Comparison of ENCODE assay signal across 26 cellular contexts in the genomic region with DNA sequence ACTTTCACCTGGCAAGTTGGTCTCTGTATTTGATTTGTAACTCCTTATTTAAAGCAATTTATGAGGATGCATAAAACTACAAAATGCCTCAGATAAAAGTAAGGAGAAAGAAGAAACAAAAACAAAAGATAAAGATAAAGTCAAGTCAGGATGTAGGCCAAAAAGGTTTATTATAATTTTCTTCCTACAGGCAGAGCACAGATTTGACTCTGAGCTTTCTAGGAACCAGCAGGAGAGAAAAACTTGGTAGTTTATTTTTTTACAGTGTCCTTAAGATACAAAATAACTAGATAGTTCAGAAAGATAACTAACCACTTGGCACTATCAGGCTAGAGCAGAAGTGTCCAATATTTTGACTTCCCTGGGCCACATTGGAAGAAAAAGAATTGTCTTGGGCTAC. TPM values are rescaled to one million over a fixed set of nuclear protein-coding genes. Genes with fewer than 3 reads are reported as not detected.
DNase-seq lines count a peak whose midpoint lies in the region; ATAC-seq and TF ChIP-seq lines count a peak whose summit lies in the region.
"Had no signal": no experiment of that assay in that cellular context is flagged by ENCODE, and none has a peak within 500 bp of the region (broad histone marks: within the 10 kb centered on the region; RNA-seq: fewer than 3 reads in every experiment).

No MANE protein-coding gene starts in this region.

- ATAC-seq in effector memory CD8-positive, alpha-beta T cell (replicated peaks): no peak
- ATAC-seq: foreskin keratinocyte, left cardiac atrium, Right ventricle myocardium inferior had no signal

- H3K4me3 ChIP-seq in HUES64 (ENCODE audit: low read length): no peak overlapping the region
- no peak overlapping the region for H3K4me3 ChIP-seq in neural progenitor cell
- H3K4me3 ChIP-seq: PC-9 had no signal

- TF ChIP-seq CTCF in neural progenitor cell (IDR thresholded peaks at IDR 0.05): no peak

- H3K36me3 ChIP-seq in HUES64 (ENCODE audit: insufficient read depth, low read length) (peaks cover 9% of the 10 kb centered on the region; the same call in 1 of the 2 replicates), neural progenitor cell (no peaks in the 10 kb centered on the region)

- CTCF ChIA-PET in activated CD4-positive, alpha-beta memory T cell treated with anti-CD3 and anti-CD28 coated beads for 36 hours (lab: Charles Lee): no interaction called here
- CTCF ChIA-PET in activated CD4-positive, alpha-beta memory T cell treated with anti-CD3 and anti-CD28 coated beads, Interleukin-2, amount 10 ng/mL, durations not matched to agents 7 days and 5 days (lab: Charles Lee): interaction anchor here (1.3 kb wide), 1 partner anchor 228 kb away, joined by 3 read pairs; no protein-coding TSS in a partner anchor

- peak overlapping the region; percentile 30 for H3K27ac Mint-ChIP-seq in activated CD4-positive, alpha-beta memory T cell treated with anti-CD3 and anti-CD28 coated beads for 36 hours
- H3K27ac Mint-ChIP-seq in activated CD4-positive, alpha-beta memory T cell treated with anti-CD3 and anti-CD28 coated beads, Interleukin-2, amount 10 ng/mL, durations not matched to agents 7 days and 5 days: no peak overlapping the region
- peak overlapping the region; percentile 66 to 70 for H3K27ac Mint-ChIP-seq in effector memory CD8-positive, alpha-beta T cell
- no peak overlapping the region for H3K27ac Mint-ChIP-seq in neural progenitor cell
- H3K27ac Mint-ChIP-seq: activated CD4-positive, alpha-beta T cell treated with anti-CD3 and anti-CD28 coated beads, Interleukin-2, amount 10 ng/mL, durations not matched to agents 7 days and 5 days had no signal

- no peak overlapping the region for H3K9ac ChIP-seq in HUES64 (ENCODE audit: low read depth, low read length)
- H3K9ac ChIP-seq in neural progenitor cell: peak overlapping the region; percentile 33

- no peak overlapping the region for H3K4me3 Mint-ChIP-seq in activated CD4-positive, alpha-beta memory T cell treated with anti-CD3 and anti-CD28 coated beads for 36 hours
- H3K4me3 Mint-ChIP-seq in activated CD4-positive, alpha-beta memory T cell treated with anti-CD3 and anti-CD28 coated beads, Interleukin-2, amount 10 ng/mL, durations not matched to agents 7 days and 5 days: no peak overlapping the region
- peak overlapping the region in 1 of 2 donors; percentile 14 for H3K4me3 Mint-ChIP-seq in effector memory CD8-positive, alpha-beta T cell
- no peak overlapping the region for H3K4me3 Mint-ChIP-seq in neural progenitor cell
- H3K4me3 Mint-ChIP-seq: activated CD4-positive, alpha-beta T cell treated with anti-CD3 and anti-CD28 coated beads, Interleukin-2, amount 10 ng/mL, durations not matched to agents 7 days and 5 days had no signal

- H3K4me1 ChIP-seq in HUES64 (ENCODE audit: insufficient read depth, low read length) (peaks cover 10% of the 10 kb centered on the region; the same call in 1 of the 2 replicates), neural progenitor cell (no peaks in the 10 kb centered on the region)
- H3K4me1 ChIP-seq: foreskin keratinocyte had no signal

- no peaks in the 10 kb centered on the region for H3K9me3 ChIP-seq in HUES64 (ENCODE audit: insufficient read depth, low read depth, low read length)
- H3K9me3 ChIP-seq in neural progenitor cell (ENCODE audit: low read depth): no peaks in the 10 kb centered on the region

- peaks cover 8% of the 10 kb centered on the region for H3F3A ChIP-seq in neural progenitor cell (ENCODE audit: low read depth)

- H4K20me1 ChIP-seq in neural progenitor cell (ENCODE audit: low read depth): peaks cover 100% of the 10 kb centered on the region

- H3K27me3 Mint-ChIP-seq in activated CD4-positive, alpha-beta memory T cell treated with anti-CD3 and anti-CD28 coated beads for 36 hours: no peaks in the 10 kb centered on the region
- no peaks in the 10 kb centered on the region for H3K27me3 Mint-ChIP-seq in activated CD4-positive, alpha-beta memory T cell treated with anti-CD3 and anti-CD28 coated beads, Interleukin-2, amount 10 ng/mL, durations not matched to agents 7 days and 5 days
- no peaks in the 10 kb centered on the region for H3K27me3 Mint-ChIP-seq in effector memory CD8-positive, alpha-beta T cell
- H3K27me3 Mint-ChIP-seq in neural progenitor cell (ENCODE audit: insufficient read depth, low read depth): no peaks in the 10 kb centered on the region
- H3K27me3 Mint-ChIP-seq: activated CD4-positive, alpha-beta T cell treated with anti-CD3 and anti-CD28 coated beads, Interleukin-2, amount 10 ng/mL, durations not matched to agents 7 days and 5 days had no signal

- H3K36me3 Mint-ChIP-seq in activated CD4-positive, alpha-beta memory T cell treated with anti-CD3 and anti-CD28 coated beads for 36 hours: no peaks in the 10 kb centered on the region
- peaks cover 7% of the 10 kb centered on the region for H3K36me3 Mint-ChIP-seq in activated CD4-positive, alpha-beta memory T cell treated with anti-CD3 and anti-CD28 coated beads, Interleukin-2, amount 10 ng/mL, durations not matched to agents 7 days and 5 days (ENCODE audit: low read depth)
- H3K36me3 Mint-ChIP-seq in effector memory CD8-positive, alpha-beta T cell (ENCODE audit: insufficient read depth): peaks cover 19% of the 10 kb centered on the region
- H3K36me3 Mint-ChIP-seq in neural progenitor cell: peaks cover 15% of the 10 kb centered on the region

- H3K27me3 ChIP-seq in HUES64 (ENCODE audit: insufficient read depth, low read length): no peaks in the 10 kb centered on the region
- no peaks in the 10 kb centered on the region for H3K27me3 ChIP-seq in neural progenitor cell
- H3K27me3 ChIP-seq: foreskin keratinocyte had no signal

- no peaks in the 10 kb centered on the region for H3K9me3 Mint-ChIP-seq in activated CD4-positive, alpha-beta memory T cell treated with anti-CD3 and anti-CD28 coated beads for 36 hours
- H3K9me3 Mint-ChIP-seq in activated CD4-positive, alpha-beta memory T cell treated with anti-CD3 and anti-CD28 coated beads, Interleukin-2, amount 10 ng/mL, durations not matched to agents 7 days and 5 days: no peaks in the 10 kb centered on the region
- no peaks in the 10 kb centered on the region for H3K9me3 Mint-ChIP-seq in effector memory CD8-positive, alpha-beta T cell
- no peaks in the 10 kb centered on the region for H3K9me3 Mint-ChIP-seq in neural progenitor cell
- H3K9me3 Mint-ChIP-seq: activated CD4-positive, alpha-beta T cell treated with anti-CD3 and anti-CD28 coated beads, Interleukin-2, amount 10 ng/mL, durations not matched to agents 7 days and 5 days had no signal

- DNase-seq in activated CD4-positive, alpha-beta memory T cell treated with anti-CD3 and anti-CD28 coated beads for 36 hours: no peak
- no peak for DNase-seq in activated CD4-positive, alpha-beta memory T cell treated with anti-CD3 and anti-CD28 coated beads, Interleukin-2, amount 10 ng/mL, durations not matched to agents 7 days and 5 days
- no peak for DNase-seq in effector memory CD8-positive, alpha-beta T cell
- DNase-seq in neural progenitor cell (ENCODE audit: low spot score): no peak
- no peak for DNase-seq in T1000 (lab: John Stamatoyannopoulos, UW)
- no peak for DNase-seq in HuH-7 (ENCODE audit: low spot score)
- DNase-seq in NCI-H446 treated with DMSO at 0.1 percent for 48 hours (lab: John Stamatoyannopoulos, UW): no peak
- DNase-seq: 8988T; activated CD4-positive, alpha-beta T cell treated with anti-CD3 and anti-CD28 coated beads, Interleukin-2, amount 10 ng/mL, durations not matched to agents 7 days and 5 days; activated CD8-positive, alpha-beta memory T cell treated with anti-CD3 and anti-CD28 coated beads, Interleukin-2, amount 50 U/mL, for 4 hours; activated gamma-delta T cell treated with Interleukin-2 at 50 U/mL for 16 hours; amniotic stem cell; effector CD8-positive, alpha-beta T cell; foreskin keratinocyte; left cardiac atrium; NCI-H1092 treated with DMSO at 0.1 percent for 48 hours; NCI-H187; NCI-H2171; NCI-H526; NK-92 treated with Interleukin-12 subunit alpha and Interleukin-12 subunit beta, amount 100 ng/mL, for 24 hours; nucleus accumbens; PC-9; stimulated activated naive CD4-positive, alpha-beta T cell; WERI-Rb-1 had no signal

- H3K79me2 ChIP-seq in neural progenitor cell (ENCODE audit: low read depth): peaks cover 100% of the 10 kb centered on the region

- no peak overlapping the region for H3K4me2 ChIP-seq in neural progenitor cell
- H3K4me2 ChIP-seq: PC-9 had no signal

- intact Hi-C loops in activated CD4-positive, alpha-beta memory T cell treated with anti-CD3 and anti-CD28 coated beads for 36 hours (cut with micrococcal nuclease): no loop called here

- H3K4me1 Mint-ChIP-seq in activated CD4-positive, alpha-beta memory T cell treated with anti-CD3 and anti-CD28 coated beads for 36 hours (ENCODE audit: low read depth): peaks cover 41% of the 10 kb centered on the region
- H3K4me1 Mint-ChIP-seq in activated CD4-positive, alpha-beta memory T cell treated with anti-CD3 and anti-CD28 coated beads, Interleukin-2, amount 10 ng/mL, durations not matched to agents 7 days and 5 days: peaks cover 33% of the 10 kb centered on the region
- peaks cover 34 to 61% of the 10 kb centered on the region in 2 donors for H3K4me1 Mint-ChIP-seq in effector memory CD8-positive, alpha-beta T cell (ENCODE audit: low read depth in 2 of 2)
- peaks cover 20% of the 10 kb centered on the region for H3K4me1 Mint-ChIP-seq in neural progenitor cell

- POLR2A ChIA-PET in activated CD4-positive, alpha-beta memory T cell treated with anti-CD3 and anti-CD28 coated beads for 36 hours (lab: Charles Lee): no interaction called here
- POLR2A ChIA-PET in activated CD4-positive, alpha-beta memory T cell treated with anti-CD3 and anti-CD28 coated beads, Interleukin-2, amount 10 ng/mL, durations not matched to agents 7 days and 5 days (lab: Charles Lee): no interaction called here

- no peak overlapping the region for H2AFZ ChIP-seq in neural progenitor cell (replicated peaks)
- H2AFZ ChIP-seq: PC-9 had no signal

- H3K27ac ChIP-seq in HUES64 (ENCODE audit: low read depth, low read length) (peak overlapping the region; percentile 23; the same call in 1 of the 2 replicates), neural progenitor cell (peak overlapping the region; percentile 56)
- H3K27ac ChIP-seq: foreskin keratinocyte, PC-9, WERI-Rb-1 had no signal

RNA-seq across cellular contexts. Expression of gene PAFAH1B1, which starts 16.7 kb away (rescaled TPM):
- 100 to 1,000 TPM; 170 to 173 TPM for total RNA-seq in activated CD4-positive, alpha-beta memory T cell treated with anti-CD3 and anti-CD28 coated beads for 36 hours
- total RNA-seq in activated CD4-positive, alpha-beta memory T cell treated with anti-CD3 and anti-CD28 coated beads, Interleukin-2, amount 10 ng/mL, durations not matched to agents 7 days and 5 days: 100 to 1,000 TPM; 183 to 186 TPM
- polyA plus RNA-seq in HUES64 (2013, experiment 1 of 2): 87.0 TPM
- 89.8 TPM for polyA plus RNA-seq in HUES64 (2013, experiment 2 of 2)
- 177 and 209 TPM in 2 replicates for total RNA-seq in neural progenitor cell (ENCODE audit: low replicate concordance)

Comparison
In these comparisons a context has a peak if more than half of its experiments do, and no peak if none do; other contexts are left out.
1. H3K27ac Mint-ChIP-seq: peak in activated CD4-positive, alpha-beta memory T cell treated with anti-CD3 and anti-CD28 coated beads for 36 hours (single experiment) and effector memory CD8-positive, alpha-beta T cell (2 of 2); none in activated CD4-positive, alpha-beta memory T cell treated with anti-CD3 and anti-CD28 coated beads, Interleukin-2, amount 10 ng/mL, durations not matched to agents 7 days and 5 days (single experiment) and neural progenitor cell (single experiment).